ENCODE assay signal across 8 cellular contexts in the genomic region with DNA sequence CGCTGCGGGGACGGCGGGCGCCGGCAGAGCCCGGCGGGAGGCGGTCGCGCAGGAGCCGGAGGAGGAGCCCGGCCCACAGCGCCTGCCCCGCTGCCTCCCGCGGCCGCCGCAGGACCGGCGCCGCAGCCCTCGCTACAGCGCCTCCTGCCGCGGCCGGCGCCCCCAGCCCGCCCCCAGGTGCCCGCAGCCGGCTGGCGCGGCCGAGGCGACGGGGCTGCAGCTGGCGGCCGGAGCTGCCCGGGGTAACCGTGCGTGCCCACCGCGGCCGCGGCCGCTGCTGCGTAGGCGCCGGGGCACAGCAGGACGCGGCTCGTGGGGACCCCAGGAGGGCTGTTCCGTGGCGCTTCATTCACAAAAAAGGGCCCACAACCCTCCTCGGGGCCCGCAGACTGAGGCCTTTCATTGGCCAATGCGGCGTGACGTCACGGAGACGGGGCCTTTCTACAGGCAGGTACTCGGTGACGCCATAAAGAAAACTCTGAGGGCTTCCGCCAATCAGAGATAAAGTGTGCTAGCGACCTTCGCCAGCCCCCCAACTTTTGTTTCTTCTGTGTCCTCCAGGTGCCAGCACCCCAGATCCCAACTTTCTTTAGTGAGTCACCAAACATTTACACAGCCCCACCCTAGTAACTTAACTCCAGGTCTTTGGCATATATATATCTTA. TPM values are rescaled to one million over a fixed set of nuclear protein-coding genes. Genes with fewer than 3 reads are reported as not detected.
DNase-seq lines count a peak whose midpoint lies in the region; ATAC-seq and TF ChIP-seq lines count a peak whose summit lies in the region.

Gene CDC14B, minus strand, starts transcription at position 353 of the 664 bp plus-strand sequence. CDS start 465 bp downstream, outside the sequence.

- ATAC-seq in HG03439 (IDR thresholded peaks at IDR 0.05; ENCODE audit: unreplicated experiment): no peak

- no peak for TF ChIP-seq CTCF in HFF-Myc (IDR thresholded peaks at IDR 0.05; ENCODE audit: low read depth, low read length, missing control alignments)
- no peak for TF ChIP-seq CTCF in coronary artery (IDR thresholded peaks at IDR 0.05)

- H3K4me1 Mint-ChIP-seq in CD4-positive, alpha-beta memory T cell: peaks cover 4 to 6% (median 6%) of the 10 kb centered on the region in 4 donors
- H3K4me1 Mint-ChIP-seq in activated CD4-positive, alpha-beta T cell treated with anti-CD3 and anti-CD28 coated beads, Interleukin-2, amount 10 ng/mL, durations not matched to agents 7 days and 5 days: peaks cover 13% of the 10 kb centered on the region

- H3K9me3 ChIP-seq in CD4-positive, alpha-beta memory T cell (ENCODE audit: control insufficient read depth in 1 of 2, low read length in 2 of 2): no peaks in the 10 kb centered on the region

- H3K9me3 Mint-ChIP-seq in CD4-positive, alpha-beta memory T cell: peaks cover 0 to 1% (median 0%) of the 10 kb centered on the region in 8 donors
- no peaks in the 10 kb centered on the region for H3K9me3 Mint-ChIP-seq in activated CD4-positive, alpha-beta T cell treated with anti-CD3 and anti-CD28 coated beads, Interleukin-2, amount 10 ng/mL, durations not matched to agents 7 days and 5 days

- H3K36me3 ChIP-seq in CD4-positive, alpha-beta memory T cell (ENCODE audit: insufficient read depth, low read length): no peaks in the 10 kb centered on the region

- POLR2A ChIA-PET in CD4-positive, alpha-beta memory T cell (lab: Charles Lee; ENCODE audit: partially characterized antibody): interaction anchor here (1.8 kb wide), 2 partner anchors 53 to 169 kb away, joined by 5 to 7 read pairs; partner anchors contain the start of gene HABP4
- POLR2A ChIA-PET in activated CD4-positive, alpha-beta T cell treated with anti-CD3 and anti-CD28 coated beads, Interleukin-2, amount 10 ng/mL, durations not matched to agents 7 days and 5 days (lab: Charles Lee): no interaction called here

- peak within 1 kb of the TSS; percentile 62 to 83 (median 80) for H3K4me3 Mint-ChIP-seq in CD4-positive, alpha-beta memory T cell
- H3K4me3 Mint-ChIP-seq in activated CD4-positive, alpha-beta T cell treated with anti-CD3 and anti-CD28 coated beads, Interleukin-2, amount 10 ng/mL, durations not matched to agents 7 days and 5 days: peak within 1 kb of the TSS; percentile 66

- intact Hi-C loops in CD4-positive, alpha-beta memory T cell (cut with micrococcal nuclease): loop anchor here (2.0 to 10.0 kb wide), 3 partner anchors 35 to 595 kb away; partner anchors contain the start of genes PRXL2C and ZNF367

- peak within 1 kb of the TSS in 1 of 2 donors; percentile 38 for H3K4me3 ChIP-seq in CD4-positive, alpha-beta memory T cell (ENCODE audit: low read length in 2 of 2)
- H3K4me3 ChIP-seq in HFF-Myc (replicated peaks; ENCODE audit: low read depth, low read length) (peak within 1 kb of the TSS; percentile 61), coronary artery (peak within 1 kb of the TSS; percentile 80)

- no peak within 1 kb of the TSS for H3K27ac ChIP-seq in CD4-positive, alpha-beta memory T cell (ENCODE audit: low read depth, low read length)
- H3K27ac ChIP-seq in coronary artery: peak within 1 kb of the TSS; percentile 59 to 90

- H3K27me3 Mint-ChIP-seq in CD4-positive, alpha-beta memory T cell: peaks cover 20 to 31% of the 10 kb centered on the region in 2 donors
- peaks cover 55% of the 10 kb centered on the region for H3K27me3 Mint-ChIP-seq in activated CD4-positive, alpha-beta T cell treated with anti-CD3 and anti-CD28 coated beads, Interleukin-2, amount 10 ng/mL, durations not matched to agents 7 days and 5 days

- peak; percentile 51 to 77 (median 62) for DNase-seq in CD4-positive, alpha-beta memory T cell
- DNase-seq in HFF-Myc (ENCODE audit: extremely low read depth, low read depth): peak; percentile 54
- peak; percentile 76 for DNase-seq in NCI-H2227 treated with DMSO at 0.1 percent for 48 hours (lab: John Stamatoyannopoulos, UW)
- DNase-seq in activated CD4-positive, alpha-beta T cell treated with anti-CD3 and anti-CD28 coated beads, Interleukin-2, amount 10 ng/mL, durations not matched to agents 7 days and 5 days: peak; percentile 75
- peak; percentile 85 for DNase-seq in coronary artery (ENCODE audit: low spot score)
- DNase-seq in kidney glomerular epithelial cell (lab: John Stamatoyannopoulos, UW): peak; percentile 89
- DNase-seq in stimulated activated CD4-positive, alpha-beta T cell treated with anti-CD3 and anti-CD28 coated beads, Interleukin-12 subunit alpha, Interleukin-12 subunit beta, amount 100 ng/mL, for 48 hours (ENCODE audit: low read depth in 2 of 3, low spot score in 1 of 3): peak; percentile 51 to 67 (median 62)

- no peaks in the 10 kb centered on the region for H3K36me3 Mint-ChIP-seq in CD4-positive, alpha-beta memory T cell
- H3K36me3 Mint-ChIP-seq in activated CD4-positive, alpha-beta T cell treated with anti-CD3 and anti-CD28 coated beads, Interleukin-2, amount 10 ng/mL, durations not matched to agents 7 days and 5 days (ENCODE audit: low read depth): no peaks in the 10 kb centered on the region

- H3K4me1 ChIP-seq in CD4-positive, alpha-beta memory T cell (ENCODE audit: insufficient read depth, low read length): peaks cover 9% of the 10 kb centered on the region

- CTCF ChIA-PET in CD4-positive, alpha-beta memory T cell (lab: Charles Lee; ENCODE audit: partially characterized antibody): interaction anchor here (0.6 to 1.0 kb wide), 2 partner anchors 167 to 292 kb away, joined by 3 to 4 read pairs; no protein-coding TSS in a partner anchor
- CTCF ChIA-PET in activated CD4-positive, alpha-beta T cell treated with anti-CD3 and anti-CD28 coated beads, Interleukin-2, amount 10 ng/mL, durations not matched to agents 7 days and 5 days (lab: Charles Lee): no interaction called here

- H3K27ac Mint-ChIP-seq in CD4-positive, alpha-beta memory T cell: peak within 1 kb of the TSS in 4 of 7 donors; percentile 37 to 63 (median 44)
- no peak within 1 kb of the TSS for H3K27ac Mint-ChIP-seq in activated CD4-positive, alpha-beta T cell treated with anti-CD3 and anti-CD28 coated beads, Interleukin-2, amount 10 ng/mL, durations not matched to agents 7 days and 5 days

- peaks cover 8% of the 10 kb centered on the region for H3K27me3 ChIP-seq in CD4-positive, alpha-beta memory T cell (ENCODE audit: insufficient read depth, low read length)

RNA-seq across cellular contexts. Expression of gene CDC14B, which starts in this region (rescaled TPM):
- 10 to 100 TPM; 15.8 to 17.1 TPM for total RNA-seq in CD4-positive, alpha-beta memory T cell
- polyA plus RNA-seq in CD4-positive, alpha-beta memory T cell: 10 to 100 TPM; 10.6 to 10.7 TPM
- under 1 TPM; 0.62 to 0.83 TPM for total RNA-seq in activated CD4-positive, alpha-beta T cell treated with anti-CD3 and anti-CD28 coated beads, Interleukin-2, amount 10 ng/mL, durations not matched to agents 7 days and 5 days

Comparison
In these comparisons a context has a peak if more than half of its experiments do, and no peak if none do; other contexts are left out.
1. RNA of gene CDC14B (total RNA-seq): 15.8 to 17.1 TPM in CD4-positive, alpha-beta memory T cell; 0.62 to 0.83 TPM in activated CD4-positive, alpha-beta T cell treated with anti-CD3 and anti-CD28 coated beads, Interleukin-2, amount 10 ng/mL, durations not matched to agents 7 days and 5 days; every median in the first group is over 4 times any median in the second.
2. Peak in DNase-seq in activated CD4-positive, alpha-beta T cell treated with anti-CD3 and anti-CD28 coated beads, Interleukin-2, amount 10 ng/mL, durations not matched to agents 7 days and 5 days; RNA of the gene not detected or under 1 TPM.
3. Peak in every context shown above with its lines, with median percentiles within 50 percentile points of each other: DNase-seq.